ENCODE assay signal across 8 cellular contexts in the genomic region with DNA sequence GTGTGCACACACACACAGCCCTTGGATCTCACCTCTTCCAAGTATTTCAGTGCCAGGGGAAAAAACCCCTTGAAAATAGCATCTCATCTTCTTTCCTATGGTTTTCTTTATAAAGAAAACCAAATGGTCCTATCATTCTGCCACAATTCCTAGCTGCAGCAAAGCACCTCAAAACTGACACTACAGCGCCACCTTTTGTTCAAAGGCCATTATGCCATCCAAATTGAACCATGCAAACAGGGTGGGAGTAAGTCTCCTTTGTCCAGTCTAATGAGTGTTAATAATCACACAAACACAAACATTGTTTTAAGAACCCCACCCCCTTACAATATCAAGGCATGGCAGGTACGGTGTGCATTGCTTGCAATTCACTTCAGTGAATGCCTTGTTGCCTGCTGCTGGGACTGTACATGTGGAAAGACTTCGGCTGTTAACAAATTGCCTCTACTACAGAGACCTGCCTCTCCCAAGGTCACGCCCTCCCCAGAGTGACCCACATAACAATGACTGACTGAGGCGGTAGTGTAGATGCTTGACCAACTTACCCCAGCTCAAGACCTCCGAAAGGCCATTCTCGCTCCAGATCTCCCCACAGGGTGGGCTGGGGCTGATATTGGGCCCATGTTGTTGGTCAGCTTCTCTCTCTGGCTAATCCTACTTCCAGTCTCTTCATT. TPM values are rescaled to one million over a fixed set of nuclear protein-coding genes. Genes with fewer than 3 reads are reported as not detected.
A peak's percentile ranks its signal among the peaks of the same experiment; 100 is the strongest.
DNase-seq lines count a peak whose midpoint lies in the region; ATAC-seq and TF ChIP-seq lines count a peak whose summit lies in the region.

No MANE protein-coding gene starts in this region.

- H3K36me3 ChIP-seq in mucosa of descending colon (ENCODE audit: low read depth): no peaks in the 10 kb centered on the region

- H3K27me3 Mint-ChIP-seq in activated T-cell treated with anti-CD3 and anti-CD28 coated beads, Interleukin-2, amount 50 U/mL, for 72 hours (ENCODE audit: low read depth): peaks cover 13% of the 10 kb centered on the region
- no peaks in the 10 kb centered on the region for H3K27me3 Mint-ChIP-seq in activated T-cell treated with anti-CD3 and anti-CD28 coated beads, Interleukin-2, amount 50 U/mL, for 4 hours (ENCODE audit: low read depth)
- H3K27me3 Mint-ChIP-seq in T-cell: peaks cover 8 to 22% of the 10 kb centered on the region in 2 donors

- no peaks in the 10 kb centered on the region for H3K36me3 Mint-ChIP-seq in activated T-cell treated with anti-CD3 and anti-CD28 coated beads, Interleukin-2, amount 50 U/mL, for 72 hours (ENCODE audit: insufficient read depth in 2 of 2)
- no peaks in the 10 kb centered on the region for H3K36me3 Mint-ChIP-seq in activated T-cell treated with anti-CD3 and anti-CD28 coated beads, Interleukin-2, amount 50 U/mL, for 4 hours (ENCODE audit: insufficient read depth)
- no peaks in the 10 kb centered on the region for H3K36me3 Mint-ChIP-seq in T-cell

- CTCF ChIA-PET in T-cell (lab: Charles Lee): no interaction called here

- peak; percentile 37 for TF ChIP-seq CTCF in mucosa of descending colon (IDR thresholded peaks at IDR 0.05)

- no peaks in the 10 kb centered on the region for H3K4me1 ChIP-seq in mucosa of descending colon (ENCODE audit: low read depth)

- H3K9me3 ChIP-seq in mucosa of descending colon: no peaks in the 10 kb centered on the region

- no peaks in the 10 kb centered on the region for H3K9me3 Mint-ChIP-seq in activated T-cell treated with anti-CD3 and anti-CD28 coated beads, Interleukin-2, amount 50 U/mL, for 72 hours
- H3K9me3 Mint-ChIP-seq in activated T-cell treated with anti-CD3 and anti-CD28 coated beads, Interleukin-2, amount 50 U/mL, for 4 hours: no peaks in the 10 kb centered on the region
- H3K9me3 Mint-ChIP-seq in T-cell: no peaks in the 10 kb centered on the region

- POLR2A ChIA-PET in T-cell (lab: Charles Lee): no interaction called here

- no peak overlapping the region for H3K4me3 ChIP-seq in mucosa of descending colon

- ATAC-seq in activated T-cell treated with anti-CD3 and anti-CD28 coated beads, Interleukin-2, amount 50 U/mL, for 72 hours (replicated peaks in 1 of 2): no peak
- no peak for ATAC-seq in activated T-cell treated with anti-CD3 and anti-CD28 coated beads, Interleukin-2, amount 50 U/mL, for 4 hours
- ATAC-seq in GM21576 (IDR thresholded peaks at IDR 0.05; ENCODE audit: unreplicated experiment): peak; percentile 72
- ATAC-seq in mucosa of descending colon: no peak
- no peak for ATAC-seq in HG02610 (IDR thresholded peaks at IDR 0.05; ENCODE audit: unreplicated experiment)
- ATAC-seq in T-cell (replicated peaks in 1 of 4): no peak

- no peak overlapping the region for H3K4me3 Mint-ChIP-seq in activated T-cell treated with anti-CD3 and anti-CD28 coated beads, Interleukin-2, amount 50 U/mL, for 72 hours
- no peak overlapping the region for H3K4me3 Mint-ChIP-seq in activated T-cell treated with anti-CD3 and anti-CD28 coated beads, Interleukin-2, amount 50 U/mL, for 4 hours
- no peak overlapping the region for H3K4me3 Mint-ChIP-seq in T-cell

- in situ Hi-C loops in T47D (cut with HindIII; ENCODE audit: low pct_unique_long_range_greater_than_20kb, low sequenced_read_pairs): no loop called here

- no peaks in the 10 kb centered on the region for H3K4me1 Mint-ChIP-seq in activated T-cell treated with anti-CD3 and anti-CD28 coated beads, Interleukin-2, amount 50 U/mL, for 72 hours (ENCODE audit: low read depth)
- no peaks in the 10 kb centered on the region for H3K4me1 Mint-ChIP-seq in activated T-cell treated with anti-CD3 and anti-CD28 coated beads, Interleukin-2, amount 50 U/mL, for 4 hours (ENCODE audit: low read depth)
- H3K4me1 Mint-ChIP-seq in T-cell: no peaks in the 10 kb centered on the region

- peak; percentile 8 to 32 for DNase-seq in activated T-cell treated with anti-CD3 and anti-CD28 coated beads, Interleukin-2, amount 50 U/mL, for 72 hours
- DNase-seq in activated T-cell treated with anti-CD3 and anti-CD28 coated beads, Interleukin-2, amount 50 U/mL, for 4 hours: no peak
- peak; percentile 28 for DNase-seq in NCI-H2227 (lab: John Stamatoyannopoulos, UW; ENCODE audit: unreplicated experiment)
- peak; percentile 30 to 76 for DNase-seq in T47D (ENCODE audit: low read depth in 1 of 2, low spot score in 1 of 2)
- DNase-seq in mucosa of descending colon: peak in 1 of 3 donors; percentile 32
- no peak for DNase-seq in T-cell

- intact Hi-C loops in mucosa of descending colon (cut with DNase I, micrococcal nuclease): no loop called here

- no peak overlapping the region for H3K27ac Mint-ChIP-seq in activated T-cell treated with anti-CD3 and anti-CD28 coated beads, Interleukin-2, amount 50 U/mL, for 72 hours
- H3K27ac Mint-ChIP-seq in T-cell: no peak overlapping the region

RNA-seq across cellular contexts. Expression of a gene that starts 31.7 kb away (rescaled TPM):
- not detected for total RNA-seq in activated T-cell treated with anti-CD3 and anti-CD28 coated beads, Interleukin-2, amount 50 U/mL, for 72 hours
- not detected for total RNA-seq in activated T-cell treated with anti-CD3 and anti-CD28 coated beads, Interleukin-2, amount 50 U/mL, for 4 hours
- total RNA-seq in mucosa of descending colon: 1 to 10 TPM in 1 of 3 donors, under 1 TPM in 1, not detected in 1; 0.19 to 1.3 TPM
- under 1 TPM in 1 of 5 donors, not detected in 4; 0.18 TPM for total RNA-seq in T-cell

Comparison
In these comparisons a context has a peak if more than half of its experiments do, and no peak if none do; other contexts are left out.
1. DNase-seq: peak in activated T-cell treated with anti-CD3 and anti-CD28 coated beads, Interleukin-2, amount 50 U/mL, for 72 hours (2 of 2), NCI-H2227 (single experiment) and T47D (2 of 2); none in activated T-cell treated with anti-CD3 and anti-CD28 coated beads, Interleukin-2, amount 50 U/mL, for 4 hours (single experiment) and T-cell (0 of 34).